ENCODE assay signal across 8 cellular contexts in genomic region chr20:34110025-34111013, GRCh38. TPM values are rescaled to one million over a fixed set of nuclear protein-coding genes. Genes with fewer than 3 reads are reported as not detected.
DNase-seq lines count a peak whose midpoint lies in the region; ATAC-seq lines count a peak whose summit lies in the region.

No MANE protein-coding gene starts in this region.

- H3K9ac ChIP-seq in iPS-20b (ENCODE audit: low read depth, low read length) (peak overlapping the region; percentile 99), subcutaneous abdominal adipose tissue (ENCODE audit: low read length in 5 of 5) (peak overlapping the region; percentile 53 to 100 (median 100))

- no peaks in the 10 kb centered on the region for H3K9me3 ChIP-seq in iPS-20b (ENCODE audit: insufficient read depth, low read depth, low read length)
- no peaks in the 10 kb centered on the region for H3K9me3 ChIP-seq in subcutaneous abdominal adipose tissue (ENCODE audit: control insufficient read depth in 5 of 5, low read length in 5 of 5)

- POLR2A ChIA-PET in activated CD4-positive, alpha-beta T cell treated with anti-CD3 and anti-CD28 coated beads for 36 hours (lab: Charles Lee) = no interaction called here

- H3K27ac ChIP-seq in iPS-20b (ENCODE audit: low read length) (no peak overlapping the region), subcutaneous abdominal adipose tissue (ENCODE audit: low read depth, low read length) (peak overlapping the region; percentile 99)

- peaks cover 42% of the 10 kb centered on the region for H3K36me3 ChIP-seq in iPS-20b (ENCODE audit: insufficient read depth, low read depth, low read length)
- peaks cover under 1 to 16% (median 5%) of the 10 kb centered on the region in 5 donors for H3K36me3 ChIP-seq in subcutaneous abdominal adipose tissue (ENCODE audit: control insufficient read depth in 5 of 5, insufficient read depth in 5 of 5, low read length in 5 of 5)

- peak overlapping the region; percentile 86 for H3K4me3 Mint-ChIP-seq in activated CD4-positive, alpha-beta T cell treated with anti-CD3 and anti-CD28 coated beads for 36 hours
- peak overlapping the region; percentile 96 for H3K4me3 Mint-ChIP-seq in activated T-helper 2 cell treated with anti-CD3 and anti-CD28 coated beads, Interferon-gamma antibody, Interleukin-2, Interleukin-4, amounts not matched to agents 10 μg/mL and 5 μg/mL and 100 μg/mL, durations not matched to agents 14 hours and 24 hours and 36 hours (ENCODE audit: low read depth)

- H3K4me3 ChIP-seq in iPS-20b (ENCODE audit: low read length) (peak overlapping the region; percentile 100), subcutaneous abdominal adipose tissue (ENCODE audit: low read depth in 1 of 5, low read length in 5 of 5) (peak overlapping the region; percentile 84 to 98 (median 91))

- H3K27me3 ChIP-seq in iPS-20b (ENCODE audit: insufficient read depth, low read length) (no peaks in the 10 kb centered on the region), subcutaneous abdominal adipose tissue (ENCODE audit: control insufficient read depth in 5 of 5, insufficient read depth in 4 of 5, low read length in 5 of 5) (no peaks in the 10 kb centered on the region)

- no peak for DNase-seq in activated CD4-positive, alpha-beta T cell treated with anti-CD3 and anti-CD28 coated beads for 36 hours
- no peak for DNase-seq in activated CD4-positive, alpha-beta T cell treated with anti-CD3 and anti-CD28 coated beads for 4 hours
- DNase-seq in activated T-helper 2 cell treated with anti-CD3 and anti-CD28 coated beads, Interferon-gamma antibody, Interleukin-2, Interleukin-4, amounts not matched to agents 10 μg/mL and 5 μg/mL and 100 μg/mL, durations not matched to agents 14 hours and 24 hours and 36 hours (ENCODE audit: low spot score) = no peak
- no peak for DNase-seq in DMS114 treated with DMSO at 0.1 percent for 48 hours (lab: John Stamatoyannopoulos, UW; ENCODE audit: unreplicated experiment)
- no peak for DNase-seq in DMS53 treated with DMSO at 0.1 percent for 48 hours (lab: John Stamatoyannopoulos, UW; ENCODE audit: unreplicated experiment)
- DNase-seq in activated CD4-positive, alpha-beta T cell treated with anti-CD3 and anti-CD28 coated beads for 1 hour = no peak

- no peaks in the 10 kb centered on the region for H3K27me3 Mint-ChIP-seq in activated CD4-positive, alpha-beta T cell treated with anti-CD3 and anti-CD28 coated beads for 36 hours
- H3K27me3 Mint-ChIP-seq in activated T-helper 2 cell treated with anti-CD3 and anti-CD28 coated beads, Interferon-gamma antibody, Interleukin-2, Interleukin-4, amounts not matched to agents 10 μg/mL and 5 μg/mL and 100 μg/mL, durations not matched to agents 14 hours and 24 hours and 36 hours (ENCODE audit: low read depth) = no peaks in the 10 kb centered on the region

- intact Hi-C loops in activated CD4-positive, alpha-beta T cell treated with anti-CD3 and anti-CD28 coated beads for 36 hours (cut with DNase I, micrococcal nuclease) = loop anchor here in 1 of 2 experiments (2.0 to 5.0 kb wide), 5 partner anchors 378 to 1302 kb away; partner anchors contain the start of genes DYNLRB1, EDEM2, TRPC4AP and UQCC1
- intact Hi-C loops in activated T-helper 2 cell treated with anti-CD3 and anti-CD28 coated beads, Interferon-gamma antibody, Interleukin-2, Interleukin-4, amounts not matched to agents 10 μg/mL and 5 μg/mL and 100 μg/mL, durations not matched to agents 14 hours and 24 hours and 36 hours (cut with micrococcal nuclease) = loop anchor here (2.0 to 10.0 kb wide), 2 partner anchors 18 to 446 kb away; partner anchors contain the start of genes ACTL10 and C20orf144

- CTCF ChIA-PET in activated CD4-positive, alpha-beta T cell treated with anti-CD3 and anti-CD28 coated beads for 36 hours (lab: Charles Lee) = interaction anchor here (0.7 to 2.2 kb wide), 3 partner anchors 21 to 299 kb away, joined by 3 to 5 read pairs (median 4); partner anchors contain the start of gene CHMP4B

- no peaks in the 10 kb centered on the region; the same call in 1 of the 2 replicates for H3K4me1 ChIP-seq in iPS-20b (ENCODE audit: insufficient read depth, low read length)
- H3K4me1 ChIP-seq in subcutaneous abdominal adipose tissue (ENCODE audit: control insufficient read depth in 5 of 5, insufficient read depth in 5 of 5, low read length in 5 of 5) = peaks cover 4 to 40% (median 32%) of the 10 kb centered on the region in 5 donors

- H3K4me1 Mint-ChIP-seq in activated CD4-positive, alpha-beta T cell treated with anti-CD3 and anti-CD28 coated beads for 36 hours = peaks cover 52% of the 10 kb centered on the region
- H3K4me1 Mint-ChIP-seq in activated T-helper 2 cell treated with anti-CD3 and anti-CD28 coated beads, Interferon-gamma antibody, Interleukin-2, Interleukin-4, amounts not matched to agents 10 μg/mL and 5 μg/mL and 100 μg/mL, durations not matched to agents 14 hours and 24 hours and 36 hours (ENCODE audit: low read depth) = peaks cover 51% of the 10 kb centered on the region

- ATAC-seq in activated CD4-positive, alpha-beta T cell treated with anti-CD3 and anti-CD28 coated beads for 36 hours = peak; percentile 27

- no peaks in the 10 kb centered on the region for H3K9me3 Mint-ChIP-seq in activated CD4-positive, alpha-beta T cell treated with anti-CD3 and anti-CD28 coated beads for 36 hours (ENCODE audit: low read depth)
- H3K9me3 Mint-ChIP-seq in activated T-helper 2 cell treated with anti-CD3 and anti-CD28 coated beads, Interferon-gamma antibody, Interleukin-2, Interleukin-4, amounts not matched to agents 10 μg/mL and 5 μg/mL and 100 μg/mL, durations not matched to agents 14 hours and 24 hours and 36 hours = no peaks in the 10 kb centered on the region

- peaks cover 53% of the 10 kb centered on the region for H3K36me3 Mint-ChIP-seq in activated CD4-positive, alpha-beta T cell treated with anti-CD3 and anti-CD28 coated beads for 36 hours (ENCODE audit: low read depth)
- peaks cover 56% of the 10 kb centered on the region for H3K36me3 Mint-ChIP-seq in activated T-helper 2 cell treated with anti-CD3 and anti-CD28 coated beads, Interferon-gamma antibody, Interleukin-2, Interleukin-4, amounts not matched to agents 10 μg/mL and 5 μg/mL and 100 μg/mL, durations not matched to agents 14 hours and 24 hours and 36 hours (ENCODE audit: low read depth)

- H3K27ac Mint-ChIP-seq in activated CD4-positive, alpha-beta T cell treated with anti-CD3 and anti-CD28 coated beads for 36 hours = peak overlapping the region; percentile 93
- peak overlapping the region; percentile 84 for H3K27ac Mint-ChIP-seq in activated T-helper 2 cell treated with anti-CD3 and anti-CD28 coated beads, Interferon-gamma antibody, Interleukin-2, Interleukin-4, amounts not matched to agents 10 μg/mL and 5 μg/mL and 100 μg/mL, durations not matched to agents 14 hours and 24 hours and 36 hours

RNA-seq across cellular contexts. Expression of gene EIF2S2, which starts 1.7 kb away (rescaled TPM):
- total RNA-seq in activated CD4-positive, alpha-beta T cell treated with anti-CD3 and anti-CD28 coated beads for 36 hours = 100 to 1,000 TPM; 179 to 187 TPM
- total RNA-seq in activated T-helper 2 cell treated with anti-CD3 and anti-CD28 coated beads, Interferon-gamma antibody, Interleukin-2, Interleukin-4, amounts not matched to agents 10 μg/mL and 5 μg/mL and 100 μg/mL, durations not matched to agents 14 hours and 24 hours and 36 hours = 96.0 and 97.6 TPM in 2 replicates
